Comparison of ENCODE assay signal across 29 cellular contexts in the genomic region with DNA sequence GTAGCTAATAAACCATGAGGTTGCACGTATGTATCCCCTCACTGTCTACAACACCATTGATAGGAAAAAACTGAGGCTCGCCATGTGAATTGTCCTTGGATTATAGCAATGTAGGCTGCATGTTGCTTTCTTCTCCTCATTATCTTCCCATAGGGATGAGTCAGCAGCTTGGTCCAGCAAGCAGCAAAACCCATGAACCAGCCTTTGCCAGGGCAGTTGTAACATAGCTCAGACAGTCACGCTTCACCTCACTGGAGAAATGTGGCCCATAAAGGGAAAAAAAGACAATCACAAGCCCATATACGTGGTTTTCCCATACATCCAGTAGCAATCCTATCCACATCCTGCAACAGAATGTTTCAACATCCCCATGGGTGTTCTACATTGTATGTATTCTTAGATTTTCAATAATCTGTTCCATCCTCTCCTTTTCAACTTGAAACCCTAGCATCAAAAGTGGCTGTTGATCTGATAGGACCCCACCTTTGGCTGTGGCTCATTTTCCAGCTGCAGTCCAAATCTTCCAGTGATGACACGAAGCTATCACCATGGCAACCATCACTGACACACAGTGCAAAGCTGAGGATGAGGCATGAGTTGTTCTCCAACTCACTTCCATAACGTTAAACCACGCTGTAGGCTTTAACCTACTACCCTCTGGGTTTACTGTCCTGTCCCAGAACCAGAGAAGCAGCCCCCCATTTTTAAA. TPM values are rescaled to one million over a fixed set of nuclear protein-coding genes. Genes with fewer than 3 reads are reported as not detected.
DNase-seq lines count a peak whose midpoint lies in the region; ATAC-seq and TF ChIP-seq lines count a peak whose summit lies in the region.
"Had no signal": no experiment of that assay in that cellular context is flagged by ENCODE, and none has a peak within 500 bp of the region (broad histone marks: within the 10 kb centered on the region; RNA-seq: fewer than 3 reads in every experiment).

No MANE protein-coding gene starts in this region.

- no peaks in the 10 kb centered on the region for H3K36me3 Mint-ChIP-seq in T-cell
- H3K36me3 Mint-ChIP-seq: CD8-positive, alpha-beta memory T cell had no signal

- H3K27me3 Mint-ChIP-seq in T-cell = peaks cover 10 to 15% of the 10 kb centered on the region in 2 donors

- H3K4me3 Mint-ChIP-seq in T-cell = no peak overlapping the region
- H3K4me3 Mint-ChIP-seq: activated T-cell treated with anti-CD3 and anti-CD28 coated beads, Interleukin-2, amount 50 U/mL, for 24 hours; CD8-positive, alpha-beta memory T cell had no signal

- H3K4me1 Mint-ChIP-seq in T-cell = no peaks in the 10 kb centered on the region
- H3K4me1 Mint-ChIP-seq: CD8-positive, alpha-beta memory T cell had no signal

- DNase-seq in NCI-H748 (lab: John Stamatoyannopoulos, UW; ENCODE audit: unreplicated experiment) (peak; percentile 51), NCI-H748 treated with DMSO at 0.1 percent for 48 hours (lab: John Stamatoyannopoulos, UW) (no peak), SW480 (ENCODE audit: low spot score) (peak; percentile 13), kidney epithelial cell (ENCODE audit: low read depth) (peak; percentile 92), testis (peak; percentile 43), dermis blood vessel endothelial cell (no peak), T-cell (no peak)
- DNase-seq: activated CD4-positive, alpha-beta T cell treated with anti-CD3 and anti-CD28 coated beads for 1 hour; activated naive CD4-positive, alpha-beta T cell; activated T-cell treated with anti-CD3 and anti-CD28 coated beads, Interleukin-2, amount 50 U/mL, for 24 hours; CD8-positive, alpha-beta memory T cell; DMS153; effector CD8-positive, alpha-beta T cell; H7; NCI-H1105 treated with DMSO at 0.1 percent for 48 hours; NCI-H2081 treated with DMSO at 0.1 percent for 48 hours; NCI-H510A treated with DMSO at 0.1 percent for 48 hours; NK-92 treated with Interleukin-12 subunit alpha and Interleukin-12 subunit beta, amount 100 ng/mL, for 24 hours; PC-9; small intestine; stimulated activated CD4-positive, alpha-beta T cell treated with anti-CD3 and anti-CD28 coated beads, Interleukin-1b, Interleukin-23, amount 100 ng/mL, for 48 hours; substantia nigra; upper lobe of right lung had no signal

- peaks cover 10% of the 10 kb centered on the region for H3K4me1 ChIP-seq in testis
- H3K4me1 ChIP-seq: prostate gland, upper lobe of right lung had no signal

- POLR2A ChIA-PET in T-cell (lab: Charles Lee) = no interaction called here

- no peak for TF ChIP-seq POLR2A in testis (IDR thresholded peaks at IDR 0.05)

- ATAC-seq in HG03520 (IDR thresholded peaks at IDR 0.05; ENCODE audit: unreplicated experiment) (no peak), T-cell (replicated peaks in 1 of 4) (no peak)
- ATAC-seq: esophagus mucosa, upper lobe of right lung had no signal

- no peaks in the 10 kb centered on the region for H3K9me3 ChIP-seq in testis
- H3K9me3 ChIP-seq: neutrophil, prostate gland, upper lobe of right lung had no signal

- no peak for TF ChIP-seq CTCF in kidney epithelial cell (IDR thresholded peaks at IDR 0.05; ENCODE audit: insufficient read depth, low read length, poor library complexity, severe bottlenecking)
- TF ChIP-seq CTCF in testis (IDR thresholded peaks at IDR 0.05) = no peak

- H3K4me3 ChIP-seq in kidney epithelial cell (ENCODE audit: low read depth, low read length) (no peak overlapping the region), testis (no peak overlapping the region)
- H3K4me3 ChIP-seq: lung, PC-9, prostate gland, upper lobe of right lung had no signal

- CTCF ChIA-PET in T-cell (lab: Charles Lee) = no interaction called here

- no peaks in the 10 kb centered on the region for H3K9me3 Mint-ChIP-seq in T-cell
- H3K9me3 Mint-ChIP-seq: activated T-cell treated with anti-CD3 and anti-CD28 coated beads, Interleukin-2, amount 50 U/mL, for 24 hours had no signal

- H3K36me3 ChIP-seq in kidney epithelial cell (ENCODE audit: control insufficient read depth, insufficient read depth, low read length) (no peaks in the 10 kb centered on the region), testis (ENCODE audit: low read depth, missing control alignments) (no peaks in the 10 kb centered on the region)
- H3K36me3 ChIP-seq: neutrophil, prostate gland, upper lobe of right lung had no signal

- no peak overlapping the region for H3K27ac Mint-ChIP-seq in T-cell
- H3K27ac Mint-ChIP-seq: activated T-cell treated with anti-CD3 and anti-CD28 coated beads, Interleukin-2, amount 50 U/mL, for 24 hours; CD8-positive, alpha-beta memory T cell had no signal

- no peaks in the 10 kb centered on the region for H3K27me3 ChIP-seq in kidney epithelial cell (ENCODE audit: control insufficient read depth, insufficient read depth, low read length)
- no peaks in the 10 kb centered on the region for H3K27me3 ChIP-seq in testis
- H3K27me3 ChIP-seq: upper lobe of right lung had no signal

- no peak overlapping the region for H3K27ac ChIP-seq in testis
- H3K27ac ChIP-seq: neutrophil, PC-9, prostate gland, upper lobe of right lung had no signal

- intact Hi-C loops in testis (cut with DNase I; ENCODE audit: low total_unique reads) = no loop called here

- WGBS in testis, 2 donors = 74% methylated on average over 7 of the region's 7 CpGs

RNA-seq across cellular contexts. Expression of gene GRIN2B, which starts 34.0 kb away (rescaled TPM):
- total RNA-seq in kidney epithelial cell (0.04 and 0.07 TPM in 2 replicates), testis (1 to 10 TPM; 1.1 to 1.8 TPM), dermis blood vessel endothelial cell (under 0.01 TPM in 1 of 2 replicates, not detected in the other), T-cell (not detected)
- polyA plus RNA-seq in testis (ENCODE audit: insufficient read depth, low read depth, low replicate concordance) = 3.2 TPM
- total RNA-seq: A172; CD8-positive, alpha-beta memory T cell; PC-9 had no signal
- polyA plus RNA-seq: CD8-positive, alpha-beta memory T cell had no signal

Comparison
In these comparisons a context has a peak if more than half of its experiments do, and no peak if none do; other contexts are left out.
1. DNase-seq: peak in NCI-H748 (single experiment), SW480 (single experiment), kidney epithelial cell (single experiment) and testis (single experiment); none in NCI-H748 treated with DMSO at 0.1 percent for 48 hours (single experiment), dermis blood vessel endothelial cell (single experiment) and T-cell (0 of 34).